1 cellular context compared by ENCODE assay signal in the genomic region with DNA sequence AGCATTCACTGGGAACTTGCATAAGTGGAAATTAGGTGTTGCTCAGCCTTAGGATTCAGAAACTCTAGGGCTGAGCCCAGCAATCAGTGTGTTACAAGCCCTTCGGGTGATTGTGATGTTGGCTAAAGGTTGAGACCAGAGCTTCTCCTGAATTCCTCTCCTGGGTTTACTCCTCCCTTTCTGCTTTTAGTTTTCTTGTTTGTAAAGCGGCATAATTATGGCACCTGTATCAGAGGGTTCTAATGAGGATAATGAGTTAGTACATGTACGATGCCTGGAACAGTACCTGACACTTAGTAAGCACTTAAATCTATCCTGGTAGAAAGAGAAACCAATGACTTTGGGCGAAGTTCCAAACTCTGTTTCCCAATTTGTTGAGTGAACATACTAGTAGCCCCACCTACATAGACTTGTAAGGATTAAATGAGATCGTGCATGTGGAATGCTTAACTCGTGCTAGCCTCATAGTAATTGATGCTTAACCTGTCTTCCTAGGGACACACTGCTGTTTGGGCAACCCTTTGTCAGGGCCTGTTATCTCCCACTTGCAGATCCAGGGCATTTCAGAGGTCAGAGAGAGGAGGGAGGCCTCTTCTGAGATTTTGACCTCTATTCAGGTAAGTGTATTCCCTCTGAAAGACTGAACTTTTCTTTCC.
TF ChIP-seq lines count a peak whose summit lies in the region.

No MANE protein-coding gene starts in this region.

TF ChIP-seq in A549, 52 proteins besides CTCF, POLR2A, EP300 and RAD21:
- TF ChIP-seq, protein P1, sequence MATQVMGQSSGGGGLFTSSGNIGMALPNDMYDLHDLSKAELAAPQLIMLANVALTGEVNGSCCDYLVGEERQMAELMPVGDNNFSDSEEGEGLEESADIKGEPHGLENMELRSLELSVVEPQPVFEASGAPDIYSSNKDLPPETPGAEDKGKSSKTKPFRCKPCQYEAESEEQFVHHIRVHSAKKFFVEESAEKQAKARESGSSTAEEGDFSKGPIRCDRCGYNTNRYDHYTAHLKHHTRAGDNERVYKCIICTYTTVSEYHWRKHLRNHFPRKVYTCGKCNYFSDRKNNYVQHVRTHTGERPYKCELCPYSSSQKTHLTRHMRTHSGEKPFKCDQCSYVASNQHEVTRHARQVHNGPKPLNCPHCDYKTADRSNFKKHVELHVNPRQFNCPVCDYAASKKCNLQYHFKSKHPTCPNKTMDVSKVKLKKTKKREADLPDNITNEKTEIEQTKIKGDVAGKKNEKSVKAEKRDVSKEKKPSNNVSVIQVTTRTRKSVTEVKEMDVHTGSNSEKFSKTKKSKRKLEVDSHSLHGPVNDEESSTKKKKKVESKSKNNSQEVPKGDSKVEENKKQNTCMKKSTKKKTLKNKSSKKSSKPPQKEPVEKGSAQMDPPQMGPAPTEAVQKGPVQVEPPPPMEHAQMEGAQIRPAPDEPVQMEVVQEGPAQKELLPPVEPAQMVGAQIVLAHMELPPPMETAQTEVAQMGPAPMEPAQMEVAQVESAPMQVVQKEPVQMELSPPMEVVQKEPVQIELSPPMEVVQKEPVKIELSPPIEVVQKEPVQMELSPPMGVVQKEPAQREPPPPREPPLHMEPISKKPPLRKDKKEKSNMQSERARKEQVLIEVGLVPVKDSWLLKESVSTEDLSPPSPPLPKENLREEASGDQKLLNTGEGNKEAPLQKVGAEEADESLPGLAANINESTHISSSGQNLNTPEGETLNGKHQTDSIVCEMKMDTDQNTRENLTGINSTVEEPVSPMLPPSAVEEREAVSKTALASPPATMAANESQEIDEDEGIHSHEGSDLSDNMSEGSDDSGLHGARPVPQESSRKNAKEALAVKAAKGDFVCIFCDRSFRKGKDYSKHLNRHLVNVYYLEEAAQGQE (IDR thresholded peaks at IDR 0.05), result no peak
- TF ChIP-seq ELK1 (IDR thresholded peaks at IDR 0.05; ENCODE audit: low read depth, low read length) (no peak), CHD4 (IDR thresholded peaks at IDR 0.05; ENCODE audit: borderline replicate concordance) (no peak), USF2 (IDR thresholded peaks at IDR 0.05) (no peak), GATA3 (IDR thresholded peaks at IDR 0.05; ENCODE audit: borderline replicate concordance) (no peak), PHF8 (IDR thresholded peaks at IDR 0.05; ENCODE audit: borderline replicate concordance, low read depth) (no peak), NR3C1 (IDR thresholded peaks at IDR 0.05) (no peak), E2F6 (IDR thresholded peaks at IDR 0.05; ENCODE audit: borderline replicate concordance, low read depth) (no peak), RARB (CRISPR knock-in tag; IDR thresholded peaks at IDR 0.05) (no peak), MAFK (IDR thresholded peaks at IDR 0.05; ENCODE audit: partially characterized antibody) (no peak)
- TF ChIP-seq, protein P2, sequence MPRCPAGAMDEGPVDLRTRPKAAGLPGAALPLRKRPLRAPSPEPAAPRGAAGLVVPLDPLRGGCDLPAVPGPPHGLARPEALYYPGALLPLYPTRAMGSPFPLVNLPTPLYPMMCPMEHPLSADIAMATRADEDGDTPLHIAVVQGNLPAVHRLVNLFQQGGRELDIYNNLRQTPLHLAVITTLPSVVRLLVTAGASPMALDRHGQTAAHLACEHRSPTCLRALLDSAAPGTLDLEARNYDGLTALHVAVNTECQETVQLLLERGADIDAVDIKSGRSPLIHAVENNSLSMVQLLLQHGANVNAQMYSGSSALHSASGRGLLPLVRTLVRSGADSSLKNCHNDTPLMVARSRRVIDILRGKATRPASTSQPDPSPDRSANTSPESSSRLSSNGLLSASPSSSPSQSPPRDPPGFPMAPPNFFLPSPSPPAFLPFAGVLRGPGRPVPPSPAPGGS (IDR thresholded peaks at IDR 0.05), result no peak
- TF ChIP-seq, protein P3, sequence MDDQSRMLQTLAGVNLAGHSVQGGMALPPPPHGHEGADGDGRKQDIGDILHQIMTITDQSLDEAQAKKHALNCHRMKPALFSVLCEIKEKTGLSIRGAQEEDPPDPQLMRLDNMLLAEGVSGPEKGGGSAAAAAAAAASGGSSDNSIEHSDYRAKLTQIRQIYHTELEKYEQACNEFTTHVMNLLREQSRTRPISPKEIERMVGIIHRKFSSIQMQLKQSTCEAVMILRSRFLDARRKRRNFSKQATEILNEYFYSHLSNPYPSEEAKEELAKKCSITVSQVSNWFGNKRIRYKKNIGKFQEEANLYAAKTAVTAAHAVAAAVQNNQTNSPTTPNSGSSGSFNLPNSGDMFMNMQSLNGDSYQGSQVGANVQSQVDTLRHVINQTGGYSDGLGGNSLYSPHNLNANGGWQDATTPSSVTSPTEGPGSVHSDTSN (IDR thresholded peaks at IDR 0.05), result no peak
TF ChIP-seq in A549: peak in this region for 0.
